Comparison of ENCODE assay signal across 1 cellular context in the genomic region with DNA sequence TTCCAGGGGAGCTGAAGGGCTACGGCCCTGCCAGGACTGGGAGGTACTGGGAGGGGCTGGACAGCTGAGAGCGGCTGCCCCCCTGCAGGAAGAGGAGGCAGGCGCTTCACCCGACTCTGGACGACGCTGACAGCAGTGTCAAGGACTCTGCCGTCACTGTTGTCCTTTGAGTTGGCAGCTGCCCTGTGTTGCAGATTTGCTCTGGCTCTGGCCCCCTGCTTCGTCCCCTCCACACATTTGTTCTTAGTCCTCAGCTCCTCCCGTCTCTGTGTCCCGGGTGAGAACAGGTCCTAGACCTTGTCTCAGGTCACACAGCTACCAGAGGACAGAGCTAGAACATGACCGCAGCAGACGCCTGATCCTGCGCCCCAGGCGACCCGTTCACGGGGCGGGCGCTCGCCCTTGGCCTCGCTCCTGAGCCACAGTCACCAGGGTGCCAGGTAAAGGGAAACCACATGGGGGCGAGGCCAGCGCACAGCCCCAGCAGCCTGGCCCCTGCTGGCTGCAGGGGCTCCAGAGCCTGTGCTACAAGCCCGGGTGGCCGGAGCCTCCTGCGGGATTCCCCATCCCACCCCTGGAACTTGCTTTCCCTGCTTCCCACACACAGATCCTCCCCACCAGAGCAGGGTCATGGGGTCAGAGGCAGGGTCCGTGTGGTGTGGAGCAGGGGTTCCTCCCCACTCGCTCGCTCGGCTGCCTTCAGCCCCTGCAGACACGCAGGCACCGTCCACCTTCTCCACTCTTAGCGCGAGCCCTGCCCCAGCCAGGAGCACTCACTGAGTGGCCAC.
TF ChIP-seq lines count a peak whose summit lies in the region.

No MANE protein-coding gene starts in this region.

TF ChIP-seq in HepG2, 621 proteins besides CTCF, POLR2A, EP300 and RAD21 (continued from another document):
- TF ChIP-seq RNF2 (conservative IDR thresholded peaks at IDR 0.05; ENCODE audit: low read depth) (no peak), IKZF4 (CRISPR knock-in tag; IDR thresholded peaks at IDR 0.05; ENCODE audit: borderline replicate concordance, low read depth, not compliant biosample characterization) (no peak), SMAD1 (CRISPR knock-in tag; IDR thresholded peaks at IDR 0.05; ENCODE audit: borderline replicate concordance, low read depth) (no peak), ZNF737 (CRISPR knock-in tag; IDR thresholded peaks at IDR 0.05; ENCODE audit: borderline replicate concordance) (no peak), ZNF235 (CRISPR knock-in tag; IDR thresholded peaks at IDR 0.05; ENCODE audit: borderline replicate concordance) (no peak), THAP11 (CRISPR knock-in tag; IDR thresholded peaks at IDR 0.05) (no peak), FOXM1 (CRISPR knock-in tag; IDR thresholded peaks at IDR 0.05) (no peak), HOXA9 (CRISPR knock-in tag; IDR thresholded peaks at IDR 0.05; ENCODE audit: borderline replicate concordance) (no peak), ZNF460 (CRISPR knock-in tag; IDR thresholded peaks at IDR 0.05; ENCODE audit: borderline replicate concordance) (no peak), ZNF263 (CRISPR knock-in tag; IDR thresholded peaks at IDR 0.05) (peak; percentile 74), ZKSCAN8 (CRISPR knock-in tag; IDR thresholded peaks at IDR 0.05; ENCODE audit: borderline replicate concordance) (no peak), MYC (CRISPR knock-in tag; IDR thresholded peaks at IDR 0.05; ENCODE audit: borderline replicate concordance) (peak; percentile 22; the same call in 1 of the 2 replicates), POLR2AphosphoS5 (IDR thresholded peaks at IDR 0.05; ENCODE audit: low read depth, low read length) (no peak)
- TF ChIP-seq, protein P1, sequence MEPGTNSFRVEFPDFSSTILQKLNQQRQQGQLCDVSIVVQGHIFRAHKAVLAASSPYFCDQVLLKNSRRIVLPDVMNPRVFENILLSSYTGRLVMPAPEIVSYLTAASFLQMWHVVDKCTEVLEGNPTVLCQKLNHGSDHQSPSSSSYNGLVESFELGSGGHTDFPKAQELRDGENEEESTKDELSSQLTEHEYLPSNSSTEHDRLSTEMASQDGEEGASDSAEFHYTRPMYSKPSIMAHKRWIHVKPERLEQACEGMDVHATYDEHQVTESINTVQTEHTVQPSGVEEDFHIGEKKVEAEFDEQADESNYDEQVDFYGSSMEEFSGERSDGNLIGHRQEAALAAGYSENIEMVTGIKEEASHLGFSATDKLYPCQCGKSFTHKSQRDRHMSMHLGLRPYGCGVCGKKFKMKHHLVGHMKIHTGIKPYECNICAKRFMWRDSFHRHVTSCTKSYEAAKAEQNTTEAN (CRISPR knock-in tag; conservative IDR thresholded peaks at IDR 0.05) = no peak
- TF ChIP-seq, protein P2, sequence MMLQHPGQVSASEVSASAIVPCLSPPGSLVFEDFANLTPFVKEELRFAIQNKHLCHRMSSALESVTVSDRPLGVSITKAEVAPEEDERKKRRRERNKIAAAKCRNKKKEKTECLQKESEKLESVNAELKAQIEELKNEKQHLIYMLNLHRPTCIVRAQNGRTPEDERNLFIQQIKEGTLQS (CRISPR knock-in tag; IDR thresholded peaks at IDR 0.05) = no peak
- TF ChIP-seq, protein P3, sequence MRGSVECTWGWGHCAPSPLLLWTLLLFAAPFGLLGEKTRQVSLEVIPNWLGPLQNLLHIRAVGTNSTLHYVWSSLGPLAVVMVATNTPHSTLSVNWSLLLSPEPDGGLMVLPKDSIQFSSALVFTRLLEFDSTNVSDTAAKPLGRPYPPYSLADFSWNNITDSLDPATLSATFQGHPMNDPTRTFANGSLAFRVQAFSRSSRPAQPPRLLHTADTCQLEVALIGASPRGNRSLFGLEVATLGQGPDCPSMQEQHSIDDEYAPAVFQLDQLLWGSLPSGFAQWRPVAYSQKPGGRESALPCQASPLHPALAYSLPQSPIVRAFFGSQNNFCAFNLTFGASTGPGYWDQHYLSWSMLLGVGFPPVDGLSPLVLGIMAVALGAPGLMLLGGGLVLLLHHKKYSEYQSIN (CRISPR knock-in tag; IDR thresholded peaks at IDR 0.05; ENCODE audit: borderline replicate concordance) = no peak
- TF ChIP-seq, protein P4, sequence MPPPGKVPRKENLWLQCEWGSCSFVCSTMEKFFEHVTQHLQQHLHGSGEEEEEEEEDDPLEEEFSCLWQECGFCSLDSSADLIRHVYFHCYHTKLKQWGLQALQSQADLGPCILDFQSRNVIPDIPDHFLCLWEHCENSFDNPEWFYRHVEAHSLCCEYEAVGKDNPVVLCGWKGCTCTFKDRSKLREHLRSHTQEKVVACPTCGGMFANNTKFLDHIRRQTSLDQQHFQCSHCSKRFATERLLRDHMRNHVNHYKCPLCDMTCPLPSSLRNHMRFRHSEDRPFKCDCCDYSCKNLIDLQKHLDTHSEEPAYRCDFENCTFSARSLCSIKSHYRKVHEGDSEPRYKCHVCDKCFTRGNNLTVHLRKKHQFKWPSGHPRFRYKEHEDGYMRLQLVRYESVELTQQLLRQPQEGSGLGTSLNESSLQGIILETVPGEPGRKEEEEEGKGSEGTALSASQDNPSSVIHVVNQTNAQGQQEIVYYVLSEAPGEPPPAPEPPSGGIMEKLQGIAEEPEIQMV (CRISPR knock-in tag; IDR thresholded peaks at IDR 0.05; ENCODE audit: low read depth) = no peak
